Comparison of ENCODE assay signal across 2 cellular contexts in the genomic region with DNA sequence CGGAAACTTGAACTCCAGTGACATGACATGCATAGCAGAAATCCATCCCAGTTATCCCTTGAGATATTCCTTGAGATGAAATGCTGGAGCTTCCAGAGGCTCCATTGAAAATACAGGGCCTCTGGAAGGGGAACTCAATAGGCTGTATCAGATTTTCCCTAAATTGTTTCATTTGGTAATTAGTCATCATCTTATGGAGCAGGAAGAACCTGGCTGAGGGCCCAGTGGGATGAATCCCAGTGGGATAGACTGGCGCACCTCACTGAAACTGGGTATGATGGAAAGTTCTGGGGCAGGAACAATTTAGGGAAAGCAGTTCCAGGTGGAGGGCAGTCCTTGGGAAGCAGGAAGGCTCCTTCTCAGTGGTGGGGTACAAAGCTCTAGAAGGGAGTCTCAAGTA.
A peak's percentile ranks its signal among the peaks of the same experiment; 100 is the strongest.
TF ChIP-seq lines count a peak whose summit lies in the region.

No MANE protein-coding gene starts in this region.

TF ChIP-seq in SK-N-SH, 30 proteins besides CTCF, POLR2A, EP300 and RAD21 (continued from another document):
- TF ChIP-seq ZBTB33 (IDR thresholded peaks at IDR 0.05; ENCODE audit: borderline replicate concordance, low read depth), result no peak
- TF ChIP-seq NRF1 (IDR thresholded peaks at IDR 0.05; ENCODE audit: low read depth, low read length), result no peak
- peak; percentile 77 for TF ChIP-seq NFIC (IDR thresholded peaks at IDR 0.05; ENCODE audit: borderline replicate concordance)
- no peak for TF ChIP-seq IRF3 (IDR thresholded peaks at IDR 0.05; ENCODE audit: low read depth, low read length)
- TF ChIP-seq FOXM1 (IDR thresholded peaks at IDR 0.05; ENCODE audit: low read depth), result no peak
- no peak for TF ChIP-seq PBX3 (IDR thresholded peaks at IDR 0.05)
- TF ChIP-seq JUND (IDR thresholded peaks at IDR 0.05), result no peak
TF ChIP-seq in SK-N-SH: peak in this region for 4.

TF ChIP-seq in SK-N-SH treated with all-trans-retinoic acid at 6 μM for 48 hours, 23 proteins besides CTCF, POLR2A, EP300 and RAD21 (continued from another document):
- TF ChIP-seq, protein P1, sequence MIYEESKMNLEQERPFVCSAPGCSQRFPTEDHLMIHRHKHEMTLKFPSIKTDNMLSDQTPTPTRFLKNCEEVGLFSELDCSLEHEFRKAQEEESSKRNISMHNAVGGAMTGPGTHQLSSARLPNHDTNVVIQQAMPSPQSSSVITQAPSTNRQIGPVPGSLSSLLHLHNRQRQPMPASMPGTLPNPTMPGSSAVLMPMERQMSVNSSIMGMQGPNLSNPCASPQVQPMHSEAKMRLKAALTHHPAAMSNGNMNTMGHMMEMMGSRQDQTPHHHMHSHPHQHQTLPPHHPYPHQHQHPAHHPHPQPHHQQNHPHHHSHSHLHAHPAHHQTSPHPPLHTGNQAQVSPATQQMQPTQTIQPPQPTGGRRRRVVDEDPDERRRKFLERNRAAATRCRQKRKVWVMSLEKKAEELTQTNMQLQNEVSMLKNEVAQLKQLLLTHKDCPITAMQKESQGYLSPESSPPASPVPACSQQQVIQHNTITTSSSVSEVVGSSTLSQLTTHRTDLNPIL (CRISPR knock-in tag; IDR thresholded peaks at IDR 0.05; ENCODE audit: low read depth), result no peak
- TF ChIP-seq PATZ1 (CRISPR knock-in tag; IDR thresholded peaks at IDR 0.05; ENCODE audit: borderline replicate concordance), result no peak
- TF ChIP-seq CSDC2 (CRISPR knock-in tag; IDR thresholded peaks at IDR 0.05), result no peak
- TF ChIP-seq ZC3H10 (CRISPR knock-in tag; IDR thresholded peaks at IDR 0.05), result no peak
- no peak for TF ChIP-seq ARNTL (CRISPR knock-in tag; IDR thresholded peaks at IDR 0.05; ENCODE audit: borderline replicate concordance, low read depth)
- no peak for TF ChIP-seq ZNF8 (CRISPR knock-in tag; IDR thresholded peaks at IDR 0.05)
